Comparison of ENCODE assay signal across 8 cellular contexts in the genomic region with DNA sequence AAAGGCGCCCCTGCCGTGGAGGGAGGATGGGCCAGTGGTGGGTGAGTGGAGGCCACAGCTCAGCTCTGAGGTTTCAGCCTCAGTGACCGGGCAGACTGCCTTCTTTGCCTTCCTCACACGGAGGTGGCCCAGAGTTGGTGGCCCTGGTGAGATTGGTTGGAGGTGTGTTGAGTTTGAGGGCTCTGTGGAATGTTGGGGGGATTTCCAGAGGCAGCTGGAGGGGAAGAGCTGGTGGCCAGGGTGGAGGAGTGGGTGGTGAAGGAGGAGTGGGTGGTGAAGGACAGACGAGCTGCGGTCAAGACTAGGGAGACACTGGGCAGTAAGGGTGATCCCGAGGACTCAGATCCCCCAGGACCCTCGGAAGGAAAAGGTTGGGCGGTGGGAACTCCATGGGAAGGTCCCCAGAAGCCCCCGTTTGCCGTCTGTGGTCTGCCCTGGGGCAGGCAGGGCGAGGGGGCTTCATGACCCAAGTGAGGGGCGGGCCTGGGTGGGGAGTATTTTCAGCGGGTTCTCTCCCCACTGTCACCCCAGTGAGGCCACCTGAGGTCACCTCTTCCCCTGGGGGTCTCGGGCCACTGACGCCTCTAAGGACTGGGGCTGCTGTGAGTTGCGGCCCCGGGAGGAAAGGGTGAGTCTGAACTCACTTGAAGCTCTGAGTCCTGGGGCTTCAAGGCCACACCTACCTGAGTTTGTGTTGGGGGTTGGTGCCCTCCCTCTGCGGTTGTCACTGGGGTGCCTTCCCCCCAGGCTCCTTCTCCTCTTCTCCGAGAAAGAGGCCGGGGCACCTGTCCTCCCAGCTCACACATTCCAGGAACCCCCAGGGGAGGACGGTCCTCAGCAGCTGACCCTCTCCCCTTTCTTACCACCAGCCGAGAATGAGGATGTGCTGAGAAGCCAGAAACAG. TPM values are rescaled to one million over a fixed set of nuclear protein-coding genes. Genes with fewer than 3 reads are reported as not detected.
A peak's percentile ranks its signal among the peaks of the same experiment; 100 is the strongest.
DNase-seq lines count a peak whose midpoint lies in the region; ATAC-seq and TF ChIP-seq lines count a peak whose summit lies in the region.

No MANE protein-coding gene starts in this region.

- H3K27me3 Mint-ChIP-seq in activated CD4-positive, alpha-beta T cell treated with anti-CD3 and anti-CD28 coated beads, Interleukin-2, amount 10 ng/mL, durations not matched to agents 24 days and 14 days = peaks cover 5% of the 10 kb centered on the region

- H3K27ac Mint-ChIP-seq in activated CD4-positive, alpha-beta T cell treated with anti-CD3 and anti-CD28 coated beads, Interleukin-2, amount 10 ng/mL, durations not matched to agents 24 days and 14 days = peak overlapping the region; percentile 93

- peak; percentile 14 for ATAC-seq in GM21381 (IDR thresholded peaks at IDR 0.05; ENCODE audit: unreplicated experiment)
- no peak for ATAC-seq in GM18517 (IDR thresholded peaks at IDR 0.05; ENCODE audit: unreplicated experiment)

- H3K4me3 ChIP-seq in effector memory CD4-positive, alpha-beta T cell (ENCODE audit: insufficient read depth, low read depth, low read length, poor library complexity, severe bottlenecking) = peak overlapping the region; percentile 33
- H3K4me3 ChIP-seq in WERI-Rb-1 (ENCODE audit: low read depth, low read length) = no peak overlapping the region

- no peaks in the 10 kb centered on the region for H3K36me3 ChIP-seq in effector memory CD4-positive, alpha-beta T cell (ENCODE audit: control insufficient read depth, insufficient read depth, low read length)
- H3K36me3 ChIP-seq in WERI-Rb-1 = no peaks in the 10 kb centered on the region

- H3K27me3 ChIP-seq in effector memory CD4-positive, alpha-beta T cell (replicated peaks; ENCODE audit: control insufficient read depth, insufficient read depth, low read length, poor library complexity, severe bottlenecking) = no peaks in the 10 kb centered on the region
- no peaks in the 10 kb centered on the region for H3K27me3 ChIP-seq in WERI-Rb-1 (ENCODE audit: insufficient read depth, low read depth, severe bottlenecking)

- no peaks in the 10 kb centered on the region for H3K9me3 ChIP-seq in effector memory CD4-positive, alpha-beta T cell (ENCODE audit: control insufficient read depth, low read length)
- no peaks in the 10 kb centered on the region for H3K9me3 ChIP-seq in WERI-Rb-1 (ENCODE audit: severe bottlenecking)

- H3K4me1 ChIP-seq in effector memory CD4-positive, alpha-beta T cell (ENCODE audit: control insufficient read depth, insufficient read depth, low read length, poor library complexity, severe bottlenecking) = peaks cover 27% of the 10 kb centered on the region

- intact Hi-C loops in activated CD4-positive, alpha-beta T cell treated with anti-CD3 and anti-CD28 coated beads, Interleukin-2, amount 10 ng/mL, durations not matched to agents 24 days and 14 days (cut with micrococcal nuclease) = loop anchor here (1.0 to 5.0 kb wide), 5 partner anchors 25 to 194 kb away; a partner anchor contains a TSS

- H3K4me3 Mint-ChIP-seq in activated CD4-positive, alpha-beta T cell treated with anti-CD3 and anti-CD28 coated beads, Interleukin-2, amount 10 ng/mL, durations not matched to agents 24 days and 14 days = peak overlapping the region; percentile 95

- no peak for TF ChIP-seq CTCF in WERI-Rb-1 (IDR thresholded peaks at IDR 0.05; ENCODE audit: low read depth, low read length)

- H3K9me3 Mint-ChIP-seq in activated CD4-positive, alpha-beta T cell treated with anti-CD3 and anti-CD28 coated beads, Interleukin-2, amount 10 ng/mL, durations not matched to agents 24 days and 14 days = no peaks in the 10 kb centered on the region

- H3K4me1 Mint-ChIP-seq in activated CD4-positive, alpha-beta T cell treated with anti-CD3 and anti-CD28 coated beads, Interleukin-2, amount 10 ng/mL, durations not matched to agents 24 days and 14 days = peaks cover 46% of the 10 kb centered on the region

- peak overlapping the region; percentile 84 for H3K27ac ChIP-seq in effector memory CD4-positive, alpha-beta T cell (ENCODE audit: insufficient read depth, low read length, poor library complexity, severe bottlenecking)
- no peak overlapping the region for H3K27ac ChIP-seq in WERI-Rb-1

- peaks cover 37% of the 10 kb centered on the region for H3K36me3 Mint-ChIP-seq in activated CD4-positive, alpha-beta T cell treated with anti-CD3 and anti-CD28 coated beads, Interleukin-2, amount 10 ng/mL, durations not matched to agents 24 days and 14 days (ENCODE audit: low read depth)

- DNase-seq in activated CD4-positive, alpha-beta T cell treated with anti-CD3 and anti-CD28 coated beads, Interleukin-2, amount 10 ng/mL, durations not matched to agents 24 days and 14 days = peak; percentile 91
- DNase-seq in effector memory CD4-positive, alpha-beta T cell = peak; percentile 45 to 57 (median 45)
- peak; percentile 38 for DNase-seq in stimulated activated CD8-positive, alpha-beta memory T cell treated with anti-CD3 and anti-CD28 coated beads, Interleukin-7, amount 100 ng/mL, for 24 hours (ENCODE audit: low read depth)
- DNase-seq in DMS53 (lab: John Stamatoyannopoulos, UW) = no peak
- DNase-seq in foreskin melanocyte = no peak
- no peak for DNase-seq in WERI-Rb-1

RNA-seq across cellular contexts. Expression of a gene that starts 22.7 kb away (rescaled TPM):
- total RNA-seq in activated CD4-positive, alpha-beta T cell treated with anti-CD3 and anti-CD28 coated beads, Interleukin-2, amount 10 ng/mL, durations not matched to agents 24 days and 14 days = 233 TPM in 2 replicates

RNA-seq across cellular contexts. Expression of a gene that starts 40.1 kb away (rescaled TPM):
- total RNA-seq in activated CD4-positive, alpha-beta T cell treated with anti-CD3 and anti-CD28 coated beads, Interleukin-2, amount 10 ng/mL, durations not matched to agents 24 days and 14 days = 35.9 and 37.3 TPM in 2 replicates

Comparison
In these comparisons a context has a peak if more than half of its experiments do, and no peak if none do; other contexts are left out.
1. DNase-seq: peak in activated CD4-positive, alpha-beta T cell treated with anti-CD3 and anti-CD28 coated beads, Interleukin-2, amount 10 ng/mL, durations not matched to agents 24 days and 14 days (single experiment), effector memory CD4-positive, alpha-beta T cell (3 of 3) and stimulated activated CD8-positive, alpha-beta memory T cell treated with anti-CD3 and anti-CD28 coated beads, Interleukin-7, amount 100 ng/mL, for 24 hours (single experiment); none in DMS53 (single experiment), foreskin melanocyte (single experiment) and WERI-Rb-1 (single experiment).